ENCODE assay signal across 24 cellular contexts in the genomic region with DNA sequence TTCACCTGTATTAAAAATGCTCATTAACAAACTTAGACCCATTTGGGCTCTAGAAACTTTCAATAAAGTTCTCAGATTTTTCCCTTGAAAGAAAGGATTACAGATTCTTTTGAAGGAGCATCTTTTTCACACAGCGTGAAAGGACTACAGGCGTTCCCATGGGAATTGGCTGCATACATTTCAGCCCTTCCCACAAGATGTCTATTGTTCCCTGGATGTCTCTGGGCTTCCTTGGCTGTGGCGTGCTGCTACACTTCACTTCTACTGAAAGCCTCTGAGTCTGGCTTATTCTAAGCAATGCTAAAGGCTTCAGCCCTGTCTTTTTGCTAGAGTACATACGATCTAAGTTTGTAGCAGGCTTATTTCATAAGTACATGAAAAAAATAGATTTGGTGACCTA. TPM values are rescaled to one million over a fixed set of nuclear protein-coding genes. Genes with fewer than 3 reads are reported as not detected.
A peak's percentile ranks its signal among the peaks of the same experiment; 100 is the strongest.
DNase-seq lines count a peak whose midpoint lies in the region; ATAC-seq, FAIRE-seq and TF ChIP-seq lines count a peak whose summit lies in the region.
"Had no signal": no experiment of that assay in that cellular context is flagged by ENCODE, and none has a peak within 500 bp of the region (broad histone marks: within the 10 kb centered on the region; RNA-seq: fewer than 3 reads in every experiment).

No MANE protein-coding gene starts in this region.

- H3K9me2 ChIP-seq in Karpas-422 (replicated peaks; ENCODE audit: insufficient read depth, low read length) (no peaks in the 10 kb centered on the region), hepatocyte (replicated peaks; ENCODE audit: insufficient read depth) (no peaks in the 10 kb centered on the region)

- H3K36me3 ChIP-seq in body of pancreas (replicated peaks in 1 of 2; ENCODE audit: insufficient read depth in 1 of 2, low read depth in 2 of 2): no peaks in the 10 kb centered on the region
- H3K36me3 ChIP-seq in kidney (ENCODE audit: control insufficient read depth in 1 of 2, insufficient read depth in 2 of 2, low read length in 2 of 2): no peaks in the 10 kb centered on the region
- no peaks in the 10 kb centered on the region for H3K36me3 ChIP-seq in upper lobe of left lung
- H3K36me3 ChIP-seq in Karpas-422 (ENCODE audit: insufficient read depth, low read length): no peaks in the 10 kb centered on the region
- H3K36me3 ChIP-seq in hepatocyte (replicated peaks; ENCODE audit: insufficient read depth, low read depth): no peaks in the 10 kb centered on the region
- H3K36me3 ChIP-seq: brain microvascular endothelial cell, esophagus squamous epithelium, spleen, transverse colon, WERI-Rb-1 had no signal

- H3K79me2 ChIP-seq in Karpas-422 (ENCODE audit: low read length) (no peaks in the 10 kb centered on the region), hepatocyte (no peaks in the 10 kb centered on the region)

- H3K4me2 ChIP-seq in Karpas-422 (ENCODE audit: low read depth, low read length, poor library complexity, severe bottlenecking): no peak overlapping the region
- H3K4me2 ChIP-seq in hepatocyte: no peak overlapping the region

- TF ChIP-seq CTCF in body of pancreas (IDR thresholded peaks at IDR 0.05) (no peak), kidney (IDR thresholded peaks at IDR 0.05; ENCODE audit: borderline replicate concordance, extremely low read depth, insufficient read depth) (no peak), upper lobe of left lung (IDR thresholded peaks at IDR 0.05) (no peak), hepatocyte (IDR thresholded peaks at IDR 0.05; ENCODE audit: poor library complexity) (no peak)

- no peak for TF ChIP-seq POLR2A in body of pancreas (IDR thresholded peaks at IDR 0.05)
- no peak for TF ChIP-seq POLR2A in upper lobe of left lung (IDR thresholded peaks at IDR 0.05)

- DNase-seq in NCI-H526 (lab: John Stamatoyannopoulos, UW): peak; percentile 4 to 43
- DNase-seq in NCI-H526 treated with DMSO at 0.1 percent for 48 hours (lab: John Stamatoyannopoulos, UW): no peak
- no peak for DNase-seq in body of pancreas
- DNase-seq in kidney: no peak
- no peak for DNase-seq in upper lobe of left lung
- DNase-seq in Karpas-422: no peak
- no peak for DNase-seq in hepatocyte (ENCODE audit: low spot score)
- DNase-seq: activated CD4-positive, alpha-beta T cell treated with anti-CD3 and anti-CD28 coated beads, Interleukin-2, amount 50 U/mL, for 48 hours; activated effector memory CD4-positive, alpha-beta T cell treated with Interleukin-2 at 50 U/mL for 16 hours; activated naive CD8-positive, alpha-beta T cell treated with anti-CD3 and anti-CD28 coated beads, Interleukin-2, amount 10 ng/mL, durations not matched to agents 7 days and 5 days; brain microvascular endothelial cell; CD8-positive, alpha-beta memory T cell; effector memory CD8-positive, alpha-beta T cell; esophagus squamous epithelium; Kasumi-1; NCI-H446 treated with DMSO at 0.1 percent for 48 hours; spleen; stimulated activated CD4-positive, alpha-beta T cell treated with anti-CD3 and anti-CD28 coated beads, Interleukin-4, amount 100 ng/mL, for 24 hours; stimulated activated naive CD8-positive, alpha-beta T cell treated with anti-CD3 and anti-CD28 coated beads, Interleukin-15, amount 100 ng/mL, for 72 hours; transverse colon; WERI-Rb-1 had no signal

- H3K27me3 ChIP-seq in body of pancreas (no peaks in the 10 kb centered on the region), upper lobe of left lung (no peaks in the 10 kb centered on the region), Karpas-422 (ENCODE audit: low read length) (no peaks in the 10 kb centered on the region), hepatocyte (no peaks in the 10 kb centered on the region)
- H3K27me3 ChIP-seq: brain microvascular endothelial cell had no signal

- H3K9me3 ChIP-seq in body of pancreas (no peaks in the 10 kb centered on the region), kidney (ENCODE audit: control insufficient read depth in 1 of 2, low read length in 2 of 2) (no peaks in the 10 kb centered on the region), upper lobe of left lung (no peaks in the 10 kb centered on the region), Karpas-422 (ENCODE audit: low read length) (no peaks in the 10 kb centered on the region), hepatocyte (ENCODE audit: low read depth) (no peaks in the 10 kb centered on the region)
- H3K9me3 ChIP-seq: esophagus squamous epithelium, spleen, transverse colon had no signal

- H3K4me3 ChIP-seq in body of pancreas (no peak overlapping the region), kidney (ENCODE audit: low read length in 2 of 2) (peak overlapping the region; percentile 9 to 67), upper lobe of left lung (peak overlapping the region in 3 of 4 donors; percentile 28 to 43 (median 42)), Karpas-422 (ENCODE audit: low read length) (no peak overlapping the region), hepatocyte (no peak overlapping the region)
- H3K4me3 ChIP-seq: esophagus squamous epithelium, spleen, transverse colon had no signal

- no peak for TF ChIP-seq EP300 in upper lobe of left lung (IDR thresholded peaks at IDR 0.05)

- no peaks in the 10 kb centered on the region for H4K20me1 ChIP-seq in Karpas-422 (ENCODE audit: insufficient read depth, low read depth, low read length)
- no peaks in the 10 kb centered on the region for H4K20me1 ChIP-seq in hepatocyte (ENCODE audit: insufficient read depth, poor library complexity, severe bottlenecking)

- no peak overlapping the region for H3K9ac ChIP-seq in kidney (ENCODE audit: low read length in 2 of 2)
- no peak overlapping the region for H3K9ac ChIP-seq in Karpas-422 (ENCODE audit: low read length)

- intact Hi-C loops in body of pancreas (cut with DNase I): no loop called here
- intact Hi-C loops in kidney (cut with DNase I): no loop called here

- 63 to 67% methylated on average over 4 of the region's 4 CpGs for WGBS in body of pancreas, 2 donors
- 34 to 62% methylated on average over 4 of the region's 4 CpGs for WGBS in upper lobe of left lung, 2 donors
- 70% methylated on average over 4 of the region's 4 CpGs for WGBS in hepatocyte (ENCODE audit: low lambda C conversion rate, missing lambda C conversion rate)

- no peak for ATAC-seq in body of pancreas
- no peak for ATAC-seq in upper lobe of left lung (ENCODE audit: low FRiP score in 2 of 2)
- ATAC-seq in SK-N-SH treated with all-trans-retinoic acid at 6 μM for 48 hours: no peak
- ATAC-seq: effector memory CD8-positive, alpha-beta T cell; stimulated activated naive CD8-positive, alpha-beta T cell treated with anti-CD3 and anti-CD28 coated beads, Interleukin-15, amount 100 ng/mL, for 72 hours had no signal

- H3K4me1 ChIP-seq in body of pancreas (peaks cover 40% of the 10 kb centered on the region), kidney (ENCODE audit: control insufficient read depth in 1 of 2, insufficient read depth in 1 of 2, low read depth in 1 of 2, low read length in 2 of 2) (peaks cover 13 to 20% of the 10 kb centered on the region in 2 donors), upper lobe of left lung (peaks cover 0 to 29% (median 10%) of the 10 kb centered on the region in 4 donors), Karpas-422 (ENCODE audit: low read length) (no peaks in the 10 kb centered on the region), hepatocyte (ENCODE audit: insufficient read depth) (peaks cover 14% of the 10 kb centered on the region)

- no peak for FAIRE-seq in kidney (lab: Jason Lieb, UNC)
- FAIRE-seq: HTR-8/SVneo had no signal

- peak overlapping the region in 3 of 4 donors; percentile 48 to 88 (median 78) for H3K27ac ChIP-seq in body of pancreas
- H3K27ac ChIP-seq in kidney (ENCODE audit: low read depth in 2 of 2, low read length in 2 of 2): no peak overlapping the region
- peak overlapping the region in 3 of 4 donors; percentile 30 to 69 (median 32) for H3K27ac ChIP-seq in upper lobe of left lung
- H3K27ac ChIP-seq in Karpas-422 (ENCODE audit: low read length): no peak overlapping the region
- H3K27ac ChIP-seq in hepatocyte: no peak overlapping the region
- H3K27ac ChIP-seq: 22Rv1, brain microvascular endothelial cell, esophagus squamous epithelium, spleen, transverse colon, WERI-Rb-1 had no signal

- H2AFZ ChIP-seq in Karpas-422 (ENCODE audit: low read length) (no peak overlapping the region), hepatocyte (no peak overlapping the region)

TF ChIP-seq in SK-N-SH treated with all-trans-retinoic acid at 6 μM for 48 hours, 23 proteins besides CTCF, POLR2A, EP300 and RAD21 (continues in another document):
- TF ChIP-seq OSR1 (CRISPR knock-in tag; IDR thresholded peaks at IDR 0.05) (no peak), ZFP3 (CRISPR knock-in tag; IDR thresholded peaks at IDR 0.05) (no peak), TOX (CRISPR knock-in tag; IDR thresholded peaks at IDR 0.05; ENCODE audit: borderline replicate concordance) (no peak), ZC3H10 (CRISPR knock-in tag; IDR thresholded peaks at IDR 0.05) (no peak), CSDC2 (CRISPR knock-in tag; IDR thresholded peaks at IDR 0.05) (no peak), ZNF8 (CRISPR knock-in tag; IDR thresholded peaks at IDR 0.05) (no peak), ZNF565 (CRISPR knock-in tag; conservative IDR thresholded peaks at IDR 0.05; ENCODE audit: low read depth) (no peak)
- TF ChIP-seq, protein P1, sequence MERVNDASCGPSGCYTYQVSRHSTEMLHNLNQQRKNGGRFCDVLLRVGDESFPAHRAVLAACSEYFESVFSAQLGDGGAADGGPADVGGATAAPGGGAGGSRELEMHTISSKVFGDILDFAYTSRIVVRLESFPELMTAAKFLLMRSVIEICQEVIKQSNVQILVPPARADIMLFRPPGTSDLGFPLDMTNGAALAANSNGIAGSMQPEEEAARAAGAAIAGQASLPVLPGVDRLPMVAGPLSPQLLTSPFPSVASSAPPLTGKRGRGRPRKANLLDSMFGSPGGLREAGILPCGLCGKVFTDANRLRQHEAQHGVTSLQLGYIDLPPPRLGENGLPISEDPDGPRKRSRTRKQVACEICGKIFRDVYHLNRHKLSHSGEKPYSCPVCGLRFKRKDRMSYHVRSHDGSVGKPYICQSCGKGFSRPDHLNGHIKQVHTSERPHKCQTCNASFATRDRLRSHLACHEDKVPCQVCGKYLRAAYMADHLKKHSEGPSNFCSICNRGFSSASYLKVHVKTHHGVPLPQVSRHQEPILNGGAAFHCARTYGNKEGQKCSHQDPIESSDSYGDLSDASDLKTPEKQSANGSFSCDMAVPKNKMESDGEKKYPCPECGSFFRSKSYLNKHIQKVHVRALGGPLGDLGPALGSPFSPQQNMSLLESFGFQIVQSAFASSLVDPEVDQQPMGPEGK (CRISPR knock-in tag; IDR thresholded peaks at IDR 0.05; ENCODE audit: borderline replicate concordance): no peak

RNA-seq across cellular contexts. Expression of a gene that starts 1.4 kb away (rescaled TPM):
- total RNA-seq in body of pancreas (10 to 100 TPM; 15.0 to 30.0 TPM), kidney (17.8 TPM), upper lobe of left lung (100 to 1,000 TPM in 4 of 6 donors, 10 to 100 TPM in 2; 78.6 to 229 (median 178) TPM), hepatocyte (4.7 and 15.9 TPM in 2 replicates)
- polyA plus RNA-seq in kidney (ENCODE audit: insufficient read depth, low read depth, low replicate concordance) (29.2 TPM), hepatocyte (2.5 and 7.7 TPM in 2 replicates)
- total RNA-seq in Karpas-422 (2014; rRNA removed; shearing (Covaris generic); ENCODE audit: low replicate concordance): not detected in 2 replicates
- total RNA-seq: activated naive CD8-positive, alpha-beta T cell treated with anti-CD3 and anti-CD28 coated beads, Interleukin-2, amount 10 ng/mL, durations not matched to agents 7 days and 5 days; CD8-positive, alpha-beta memory T cell; esophagus squamous epithelium had no signal
- polyA plus RNA-seq: CD8-positive, alpha-beta memory T cell had no signal

Comparison
In these comparisons a context has a peak if more than half of its experiments do, and no peak if none do; other contexts are left out.
1. DNase-seq: peak in NCI-H526 (2 of 2); none in NCI-H526 treated with DMSO at 0.1 percent for 48 hours (single experiment), body of pancreas (0 of 4), kidney (single experiment), upper lobe of left lung (0 of 2), Karpas-422 (single experiment) and hepatocyte (single experiment).
2. H3K27ac ChIP-seq: peak in body of pancreas (3 of 4) and upper lobe of left lung (3 of 4); none in kidney (0 of 2), Karpas-422 (single experiment) and hepatocyte (single experiment).
3. H3K4me3 ChIP-seq: peak in kidney (2 of 2) and upper lobe of left lung (3 of 4); none in body of pancreas (0 of 2), Karpas-422 (single experiment) and hepatocyte (single experiment).